Comparison of ENCODE assay signal across 13 cellular contexts in the genomic region with DNA sequence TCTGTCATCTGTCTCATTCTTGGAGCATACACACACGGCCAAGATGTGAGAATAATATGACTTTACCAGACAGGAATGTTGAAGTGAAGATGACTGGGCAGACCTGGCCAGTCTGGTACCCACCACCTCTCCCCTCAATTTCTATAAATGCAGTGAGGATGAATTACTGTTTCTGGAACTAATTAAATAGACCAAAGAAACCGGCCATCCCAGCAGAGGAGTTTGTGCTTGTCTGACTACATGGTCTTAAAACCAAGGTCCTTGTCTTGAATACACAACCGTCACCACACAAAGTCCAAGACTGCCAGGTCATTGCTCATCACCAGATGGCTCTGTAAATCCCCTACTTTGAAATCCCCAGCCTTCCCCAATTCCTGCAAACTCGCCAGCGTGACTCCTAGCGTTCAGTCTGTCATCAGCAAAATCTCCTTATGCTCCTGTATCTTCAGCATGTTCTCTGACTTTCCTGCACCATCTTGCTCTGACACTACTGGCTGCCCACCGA.
DNase-seq lines count a peak whose midpoint lies in the region; TF ChIP-seq lines count a peak whose summit lies in the region.
"Had no signal": no experiment of that assay in that cellular context is flagged by ENCODE, and none has a peak within 500 bp of the region (broad histone marks: within the 10 kb centered on the region; RNA-seq: fewer than 3 reads in every experiment).

No MANE protein-coding gene starts in this region.

- peak; percentile 88 for DNase-seq in HCEC 1CT
- no peak for DNase-seq in SK-N-SH
- DNase-seq in foreskin fibroblast, result peak; percentile 54
- no peak for DNase-seq in type B pancreatic cell (ENCODE audit: extremely low spot score, unreplicated experiment)
- no peak for DNase-seq in T-helper 1 cell
- DNase-seq in SKM-1 (lab: John Stamatoyannopoulos, UW; ENCODE audit: unreplicated experiment), result no peak
- DNase-seq in stimulated activated CD4-positive, alpha-beta T cell treated with anti-CD3 and anti-CD28 coated beads, Interleukin-2, amount 100 ng/mL, for 24 hours, result no peak
- DNase-seq: activated T-cell treated with anti-CD3 and anti-CD28 coated beads, Interleukin-2, amount 50 U/mL, for 1 hour; hippocampal formation; NCI-H1417 treated with DMSO at 0.1 percent for 48 hours; OCI-M1; stimulated activated CD4-positive, alpha-beta T cell treated with anti-CD3 and anti-CD28 coated beads, Interleukin-15, amount 100 ng/mL, for 24 hours; stimulated activated naive CD4-positive, alpha-beta T cell had no signal

- TF ChIP-seq RAD21 in SK-N-SH (IDR thresholded peaks at IDR 0.05; ENCODE audit: low read length), result no peak

- peaks cover 5% of the 10 kb centered on the region for H3K36me3 Mint-ChIP-seq in type B pancreatic cell

- peak overlapping the region; percentile 43; the same call in 1 of the 2 replicates for H3K4me2 ChIP-seq in SK-N-SH

- H3K9me2 ChIP-seq in SK-N-SH, result no peaks in the 10 kb centered on the region

- CTCF ChIA-PET in SK-N-SH (lab: Yijun Ruan, JAX), result interaction anchor here (1.2 kb wide), 1 partner anchor 22 kb away, joined by 4 read pairs; no protein-coding TSS in a partner anchor

- H3K4me1 ChIP-seq in SK-N-SH (ENCODE audit: control insufficient read depth in 1 of 2, insufficient read depth in 2 of 2, low read depth in 1 of 2, low read length in 1 of 2), result peaks cover 9 to 20% of the 10 kb centered on the region in 2 experiments

- no peaks in the 10 kb centered on the region for H3K36me3 ChIP-seq in SK-N-SH (replicated peaks in 1 of 2; ENCODE audit: control insufficient read depth in 1 of 2, insufficient read depth in 2 of 2, low read length in 1 of 2)

- TF ChIP-seq CTCF in SK-N-SH (IDR thresholded peaks at IDR 0.05) (peak; percentile 47), foreskin fibroblast (IDR thresholded peaks at IDR 0.05; ENCODE audit: low read depth, low read length) (peak; percentile 10), type B pancreatic cell (conservative IDR thresholded peaks at IDR 0.05) (no peak)

- H3K79me2 ChIP-seq in SK-N-SH (ENCODE audit: insufficient read depth), result peaks cover 8% of the 10 kb centered on the region; the same call in 1 of the 2 replicates

- H3K27me3 ChIP-seq in SK-N-SH (ENCODE audit: insufficient read depth), result no peaks in the 10 kb centered on the region

- H3K27ac ChIP-seq in SK-N-SH (ENCODE audit: low read depth in 2 of 2, low read length in 1 of 2), result peak overlapping the region; percentile 44 to 90; a peak in 3 of 4 replicates

- POLR2A ChIA-PET in SK-N-SH (lab: Yijun Ruan, JAX), result no interaction called here

- H3K4me1 Mint-ChIP-seq in type B pancreatic cell (ENCODE audit: unreplicated experiment), result peaks cover 35% of the 10 kb centered on the region

- peak overlapping the region; percentile 47; the same call in 1 of the 2 replicates for H3K9ac ChIP-seq in SK-N-SH

- peaks cover 7% of the 10 kb centered on the region for H3K27me3 Mint-ChIP-seq in type B pancreatic cell

- H4K20me1 ChIP-seq in SK-N-SH (ENCODE audit: insufficient read depth), result no peaks in the 10 kb centered on the region

- WGBS in SK-N-SH (ENCODE audit: low lambda C conversion rate), result 14% methylated on average over 7 of the region's 7 CpGs

- H3K9me3 ChIP-seq in SK-N-SH, result no peaks in the 10 kb centered on the region

- H3K27ac Mint-ChIP-seq in type B pancreatic cell, result no peak overlapping the region

- H3F3A ChIP-seq in SK-N-SH (replicated peaks; ENCODE audit: insufficient read depth), result peaks cover 36% of the 10 kb centered on the region

- no peaks in the 10 kb centered on the region for H3K9me3 Mint-ChIP-seq in type B pancreatic cell

- H3K4me3 Mint-ChIP-seq in type B pancreatic cell, result peak overlapping the region; percentile 13

- peak in 1 of 2 experiments; percentile 68; a peak in 1 of 4 replicates for TF ChIP-seq EP300 in SK-N-SH (IDR thresholded peaks at IDR 0.05; ENCODE audit: borderline replicate concordance in 1 of 2, low read depth in 1 of 2, low read length in 1 of 2)

- H3K4me3 ChIP-seq in SK-N-SH (ENCODE audit: low read depth in 2 of 2, low read length in 1 of 2) (no peak overlapping the region; a peak in 1 of 4 replicates), foreskin fibroblast (ENCODE audit: low read depth in 1 of 2, low read length in 2 of 2) (no peak overlapping the region)

- no peak overlapping the region; the same call in 1 of the 2 replicates for H2AFZ ChIP-seq in SK-N-SH (ENCODE audit: low read depth)

TF ChIP-seq in SK-N-SH, 30 proteins besides CTCF, POLR2A, EP300 and RAD21 (continues in another document):
- TF ChIP-seq USF1 (IDR thresholded peaks at IDR 0.05; ENCODE audit: borderline replicate concordance, low read depth) (no peak), RFX5 (IDR thresholded peaks at IDR 0.05; ENCODE audit: low read length) (no peak), RCOR1 (IDR thresholded peaks at IDR 0.05; ENCODE audit: low read length) (no peak), EZH2phosphoT487 (IDR thresholded peaks at IDR 0.05; ENCODE audit: borderline replicate concordance, low read depth) (no peak), TCF12 (IDR thresholded peaks at IDR 0.05) (peak; percentile 95), MXI1 (IDR thresholded peaks at IDR 0.05; ENCODE audit: low read depth, low read length) (no peak), TEAD4 (IDR thresholded peaks at IDR 0.05; ENCODE audit: borderline replicate concordance, insufficient read depth) (peak; percentile 70; the same call in 1 of the 2 replicates), TAF1 (IDR thresholded peaks at IDR 0.05; ENCODE audit: borderline replicate concordance, low read depth, low read length) (no peak), USF2 (IDR thresholded peaks at IDR 0.05; ENCODE audit: borderline replicate concordance, low read depth, low read length) (no peak), FOXM1 (IDR thresholded peaks at IDR 0.05; ENCODE audit: low read depth) (0 out of 2 replicates have a peak, but pooled peaks have one; percentile 18), ELF1 (IDR thresholded peaks at IDR 0.05) (no peak), RXRA (IDR thresholded peaks at IDR 0.05; ENCODE audit: borderline replicate concordance, low read depth) (no peak), POLR2AphosphoS5 (IDR thresholded peaks at IDR 0.05; ENCODE audit: low read depth, low read length) (peak; percentile 16; the same call in 1 of the 2 replicates), CHD2 (IDR thresholded peaks at IDR 0.05; ENCODE audit: low read length, partially characterized antibody) (no peak), FOSL2 (IDR thresholded peaks at IDR 0.05; ENCODE audit: borderline replicate concordance, low read depth) (peak; percentile 55; the same call in 1 of the 2 replicates)
- TF ChIP-seq, protein P1, sequence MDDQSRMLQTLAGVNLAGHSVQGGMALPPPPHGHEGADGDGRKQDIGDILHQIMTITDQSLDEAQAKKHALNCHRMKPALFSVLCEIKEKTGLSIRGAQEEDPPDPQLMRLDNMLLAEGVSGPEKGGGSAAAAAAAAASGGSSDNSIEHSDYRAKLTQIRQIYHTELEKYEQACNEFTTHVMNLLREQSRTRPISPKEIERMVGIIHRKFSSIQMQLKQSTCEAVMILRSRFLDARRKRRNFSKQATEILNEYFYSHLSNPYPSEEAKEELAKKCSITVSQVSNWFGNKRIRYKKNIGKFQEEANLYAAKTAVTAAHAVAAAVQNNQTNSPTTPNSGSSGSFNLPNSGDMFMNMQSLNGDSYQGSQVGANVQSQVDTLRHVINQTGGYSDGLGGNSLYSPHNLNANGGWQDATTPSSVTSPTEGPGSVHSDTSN (IDR thresholded peaks at IDR 0.05), result peak; percentile 65
- TF ChIP-seq, protein P2, sequence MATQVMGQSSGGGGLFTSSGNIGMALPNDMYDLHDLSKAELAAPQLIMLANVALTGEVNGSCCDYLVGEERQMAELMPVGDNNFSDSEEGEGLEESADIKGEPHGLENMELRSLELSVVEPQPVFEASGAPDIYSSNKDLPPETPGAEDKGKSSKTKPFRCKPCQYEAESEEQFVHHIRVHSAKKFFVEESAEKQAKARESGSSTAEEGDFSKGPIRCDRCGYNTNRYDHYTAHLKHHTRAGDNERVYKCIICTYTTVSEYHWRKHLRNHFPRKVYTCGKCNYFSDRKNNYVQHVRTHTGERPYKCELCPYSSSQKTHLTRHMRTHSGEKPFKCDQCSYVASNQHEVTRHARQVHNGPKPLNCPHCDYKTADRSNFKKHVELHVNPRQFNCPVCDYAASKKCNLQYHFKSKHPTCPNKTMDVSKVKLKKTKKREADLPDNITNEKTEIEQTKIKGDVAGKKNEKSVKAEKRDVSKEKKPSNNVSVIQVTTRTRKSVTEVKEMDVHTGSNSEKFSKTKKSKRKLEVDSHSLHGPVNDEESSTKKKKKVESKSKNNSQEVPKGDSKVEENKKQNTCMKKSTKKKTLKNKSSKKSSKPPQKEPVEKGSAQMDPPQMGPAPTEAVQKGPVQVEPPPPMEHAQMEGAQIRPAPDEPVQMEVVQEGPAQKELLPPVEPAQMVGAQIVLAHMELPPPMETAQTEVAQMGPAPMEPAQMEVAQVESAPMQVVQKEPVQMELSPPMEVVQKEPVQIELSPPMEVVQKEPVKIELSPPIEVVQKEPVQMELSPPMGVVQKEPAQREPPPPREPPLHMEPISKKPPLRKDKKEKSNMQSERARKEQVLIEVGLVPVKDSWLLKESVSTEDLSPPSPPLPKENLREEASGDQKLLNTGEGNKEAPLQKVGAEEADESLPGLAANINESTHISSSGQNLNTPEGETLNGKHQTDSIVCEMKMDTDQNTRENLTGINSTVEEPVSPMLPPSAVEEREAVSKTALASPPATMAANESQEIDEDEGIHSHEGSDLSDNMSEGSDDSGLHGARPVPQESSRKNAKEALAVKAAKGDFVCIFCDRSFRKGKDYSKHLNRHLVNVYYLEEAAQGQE (IDR thresholded peaks at IDR 0.05; ENCODE audit: low read depth, low read length), result no peak

Comparison
In these comparisons a context has a peak if more than half of its experiments do, and no peak if none do; other contexts are left out.
1. DNase-seq: peak in HCEC 1CT (single experiment) and foreskin fibroblast (2 of 2); none in SK-N-SH (single experiment), type B pancreatic cell (single experiment), T-helper 1 cell (0 of 5), SKM-1 (single experiment) and stimulated activated CD4-positive, alpha-beta T cell treated with anti-CD3 and anti-CD28 coated beads, Interleukin-2, amount 100 ng/mL, for 24 hours (0 of 2).